31 cellular contexts compared by ENCODE assay signal in genomic region chr10:128686638-128687278, GRCh38.
"Had no signal": no experiment of that assay in that cellular context is flagged by ENCODE, and none has a peak within 500 bp of the region (broad histone marks: within the 10 kb centered on the region; RNA-seq: fewer than 3 reads in every experiment).

No MANE protein-coding gene starts in this region.

- H3K4me2 ChIP-seq: hepatocyte had no signal

- H3K36me3 Mint-ChIP-seq: activated naive CD8-positive, alpha-beta T cell treated with anti-CD3 and anti-CD28 coated beads for 36 hours; brain; mesothelial cell of epicardium; naive thymus-derived CD4-positive, alpha-beta T cell; stimulated activated effector memory CD8-positive, alpha-beta T cell treated with anti-CD3 and anti-CD28 coated beads, Interleukin-12 subunit alpha, Interleukin-12 subunit beta, amount 100 ng/mL, for 72 hours had no signal

- H3K4me1 Mint-ChIP-seq: activated B cell treated with CpG ODN at 0.5 μM for 24 hours; activated naive CD8-positive, alpha-beta T cell treated with anti-CD3 and anti-CD28 coated beads for 36 hours; naive thymus-derived CD4-positive, alpha-beta T cell; stimulated activated effector memory CD8-positive, alpha-beta T cell treated with anti-CD3 and anti-CD28 coated beads, Interleukin-12 subunit alpha, Interleukin-12 subunit beta, amount 100 ng/mL, for 72 hours; T-helper 17 cell had no signal

- H3K27ac ChIP-seq: adrenal gland, cardiac muscle cell, coronary artery, dorsolateral prefrontal cortex, gastroesophageal sphincter, hepatocyte, thoracic aorta, uterus had no signal

- ATAC-seq: activated T-cell treated with anti-CD3 and anti-CD28 coated beads, Interleukin-2, amount 50 U/mL, for 72 hours; gastroesophageal sphincter; naive thymus-derived CD4-positive, alpha-beta T cell; stimulated activated effector memory CD8-positive, alpha-beta T cell treated with anti-CD3 and anti-CD28 coated beads, Interleukin-12 subunit alpha, Interleukin-12 subunit beta, amount 100 ng/mL, for 72 hours; T-helper 17 cell had no signal

- H3K36me3 ChIP-seq: adrenal gland, cardiac muscle cell, gastroesophageal sphincter, ovary, sigmoid colon, thoracic aorta, uterus had no signal

- H3K27ac Mint-ChIP-seq: activated B cell treated with CpG ODN at 0.5 μM for 24 hours; activated naive CD8-positive, alpha-beta T cell treated with anti-CD3 and anti-CD28 coated beads for 36 hours; activated T-cell treated with anti-CD3 and anti-CD28 coated beads, Interleukin-2, amount 50 U/mL, for 72 hours; naive thymus-derived CD4-positive, alpha-beta T cell; progenitor cell of endocrine pancreas; stimulated activated effector memory CD8-positive, alpha-beta T cell treated with anti-CD3 and anti-CD28 coated beads, Interleukin-12 subunit alpha, Interleukin-12 subunit beta, amount 100 ng/mL, for 72 hours; stimulated activated naive CD8-positive, alpha-beta T cell treated with anti-CD3 and anti-CD28 coated beads, Interleukin-15, Interleukin-2, amounts not matched to agents 100 ng/mL and 50 ng/mL, for 24 hours; T-helper 17 cell had no signal

- H3K4me3 Mint-ChIP-seq: activated B cell treated with CpG ODN at 0.5 μM for 24 hours; activated naive CD8-positive, alpha-beta T cell treated with anti-CD3 and anti-CD28 coated beads for 36 hours; activated T-cell treated with anti-CD3 and anti-CD28 coated beads, Interleukin-2, amount 50 U/mL, for 72 hours; brain; mesothelial cell of epicardium; naive thymus-derived CD4-positive, alpha-beta T cell; stimulated activated effector memory CD8-positive, alpha-beta T cell treated with anti-CD3 and anti-CD28 coated beads, Interleukin-12 subunit alpha, Interleukin-12 subunit beta, amount 100 ng/mL, for 72 hours; stimulated activated naive CD8-positive, alpha-beta T cell treated with anti-CD3 and anti-CD28 coated beads, Interleukin-15, Interleukin-2, amounts not matched to agents 100 ng/mL and 50 ng/mL, for 24 hours; T-helper 17 cell had no signal

- H3K27me3 ChIP-seq: adrenal gland, cardiac muscle cell, ovary, sigmoid colon, uterus had no signal

- DNase-seq: activated B cell treated with CpG ODN at 0.5 μM for 24 hours; activated CD4-positive, alpha-beta T cell treated with anti-CD3 and anti-CD28 coated beads, Interleukin-2, amount 50 U/mL, for 4 hours; activated naive CD4-positive, alpha-beta T cell; activated naive CD8-positive, alpha-beta T cell treated with anti-CD3 and anti-CD28 coated beads for 36 hours; activated T-cell treated with anti-CD3 and anti-CD28 coated beads for 4 hours; activated T-cell treated with anti-CD3 and anti-CD28 coated beads, Interleukin-2, amount 50 U/mL, for 72 hours; adrenal gland; cerebellar nuclear complex; dorsolateral prefrontal cortex; effector memory CD4-positive, alpha-beta T cell; islet precursor cell; mammary epithelial cell; naive thymus-derived CD4-positive, alpha-beta T cell; ovary; retina; sigmoid colon; small intestine; stimulated activated CD4-positive, alpha-beta T cell treated with anti-CD3 and anti-CD28 coated beads, Interleukin-4, amount 100 ng/mL, for 24 hours; T-helper 17 cell; trophoblast cell; uterus had no signal

- H3K9me3 Mint-ChIP-seq: activated B cell treated with CpG ODN at 0.5 μM for 24 hours; activated naive CD8-positive, alpha-beta T cell treated with anti-CD3 and anti-CD28 coated beads for 36 hours; mesothelial cell of epicardium; naive thymus-derived CD4-positive, alpha-beta T cell; stimulated activated effector memory CD8-positive, alpha-beta T cell treated with anti-CD3 and anti-CD28 coated beads, Interleukin-12 subunit alpha, Interleukin-12 subunit beta, amount 100 ng/mL, for 72 hours; stimulated activated naive CD8-positive, alpha-beta T cell treated with anti-CD3 and anti-CD28 coated beads, Interleukin-15, Interleukin-2, amounts not matched to agents 100 ng/mL and 50 ng/mL, for 24 hours had no signal

- H2AFZ ChIP-seq: hepatocyte had no signal

- H3K4me3 ChIP-seq: adrenal gland, cardiac muscle cell, coronary artery, dorsolateral prefrontal cortex, gastroesophageal sphincter, hepatocyte, ovary, sigmoid colon, thoracic aorta, uterus had no signal

- H3K79me2 ChIP-seq: hepatocyte had no signal

- H3K9me3 ChIP-seq: adrenal gland, gastroesophageal sphincter, ovary, sigmoid colon, thoracic aorta, uterus had no signal

- H3K27me3 Mint-ChIP-seq: activated B cell treated with CpG ODN at 0.5 μM for 24 hours had no signal

- H3K4me1 ChIP-seq: adrenal gland, uterus had no signal
